20 cellular contexts compared by ENCODE assay signal in genomic region chr14:96564389-96564788, GRCh38.
DNase-seq lines count a peak whose midpoint lies in the region; ATAC-seq, FAIRE-seq and TF ChIP-seq lines count a peak whose summit lies in the region.
"Had no signal": no experiment of that assay in that cellular context is flagged by ENCODE, and none has a peak within 500 bp of the region (broad histone marks: within the 10 kb centered on the region; RNA-seq: fewer than 3 reads in every experiment).

No MANE protein-coding gene starts in this region.

- H2AFZ ChIP-seq in osteoblast (ENCODE audit: low read length) = no peak overlapping the region

- no peaks in the 10 kb centered on the region for H3K27me3 ChIP-seq in osteoblast (ENCODE audit: insufficient read depth, low read length)
- H3K27me3 ChIP-seq: BLaER1 treated with 17β-estradiol and CSF1 and Interleukin-3, amounts not matched to agents 10 nM and 100 nM; vagina had no signal

- H3K9me3 ChIP-seq in osteoblast (ENCODE audit: low read depth, low read length) = no peaks in the 10 kb centered on the region
- H3K9me3 ChIP-seq: BLaER1 treated with 17β-estradiol and CSF1 and Interleukin-3, amounts not matched to agents 10 nM and 100 nM; vagina had no signal

- no peak for ATAC-seq in HG02981 (IDR thresholded peaks at IDR 0.05; ENCODE audit: unreplicated experiment)
- ATAC-seq: esophagus mucosa, T-helper 17 cell had no signal

- H3K4me3 ChIP-seq in choroid plexus epithelial cell (ENCODE audit: low read depth, low read length) (no peak overlapping the region), osteoblast (ENCODE audit: insufficient read depth, low read length) (no peak overlapping the region), lower leg skin (ENCODE audit: low read depth, poor library complexity, severe bottlenecking) (no peak overlapping the region)
- H3K4me3 ChIP-seq: BLaER1 treated with 17β-estradiol and CSF1 and Interleukin-3, amounts not matched to agents 10 nM and 100 nM; vagina had no signal

- H3K79me2 ChIP-seq in osteoblast (ENCODE audit: insufficient read depth, low read length) = no peaks in the 10 kb centered on the region

- intact Hi-C loops in lower leg skin (cut with DNase I; ENCODE audit: low total_unique reads) = no loop called here

- TF ChIP-seq CTCF in D721Med (IDR thresholded peaks at IDR 0.05; ENCODE audit: insufficient read depth, missing control alignments) (peak; percentile 13), LNCAP (IDR thresholded peaks at IDR 0.05) (peak; percentile 49), choroid plexus epithelial cell (conservative IDR thresholded peaks at IDR 0.05; ENCODE audit: low read depth, low read length) (peak; percentile 34), osteoblast (IDR thresholded peaks at IDR 0.05; ENCODE audit: extremely low read depth, low read depth, low read length) (peak; percentile 8), lower leg skin (IDR thresholded peaks at IDR 0.05) (no peak)

- H3K4me1 ChIP-seq in osteoblast (ENCODE audit: insufficient read depth, low read length) = no peaks in the 10 kb centered on the region
- H3K4me1 ChIP-seq: BLaER1 treated with 17β-estradiol and CSF1 and Interleukin-3, amounts not matched to agents 10 nM and 100 nM; vagina had no signal

- peaks cover 25% of the 10 kb centered on the region for H3K36me3 ChIP-seq in osteoblast (ENCODE audit: insufficient read depth, low read length)

- DNase-seq in D721Med (ENCODE audit: insufficient read length, low spot score) = no peak
- DNase-seq in choroid plexus epithelial cell (ENCODE audit: low read depth) = peak; percentile 34
- DNase-seq in osteoblast (ENCODE audit: insufficient read length, low spot score, missing footprints) = no peak
- no peak for DNase-seq in dermis blood vessel endothelial cell
- DNase-seq in lower leg skin (ENCODE audit: low spot score in 2 of 2) = no peak
- DNase-seq: activated CD4-positive, alpha-beta memory T cell treated with anti-CD3 and anti-CD28 coated beads, Interleukin-2, amount 10 ng/mL, durations not matched to agents 7 days and 5 days; activated naive CD4-positive, alpha-beta T cell treated with anti-CD3 and anti-CD28 coated beads, Interleukin-2, amount 50 U/mL, for 16 hours; activated T-cell treated with anti-CD3 and anti-CD28 coated beads, Interleukin-2, amount 50 U/mL, for 24 hours; effector CD4-positive, alpha-beta T cell; immature natural killer cell; NCI-H187 treated with DMSO at 0.1 percent for 48 hours; NCI-H510A treated with DMSO at 0.1 percent for 48 hours; SHP77; substantia nigra; T-helper 17 cell had no signal

- H3K27ac ChIP-seq in osteoblast (ENCODE audit: low read depth, low read length) = no peak overlapping the region
- H3K27ac ChIP-seq: BLaER1 treated with 17β-estradiol and CSF1 and Interleukin-3, amounts not matched to agents 10 nM and 100 nM; vagina had no signal

- FAIRE-seq in D721Med (lab: Jason Lieb, UNC) = no peak

- WGBS in lower leg skin, 2 donors = 90 to 94% methylated on average over 1 of the region's 1 CpG

- peaks cover 7% of the 10 kb centered on the region for H4K20me1 ChIP-seq in osteoblast (ENCODE audit: insufficient read depth, low read length)

- no peak overlapping the region for H3K4me2 ChIP-seq in osteoblast (ENCODE audit: insufficient read depth, low read length)
- H3K4me2 ChIP-seq: BLaER1 treated with 17β-estradiol and CSF1 and Interleukin-3, amounts not matched to agents 10 nM and 100 nM had no signal

- no peak for TF ChIP-seq POLR2A in lower leg skin (IDR thresholded peaks at IDR 0.05)

Comparison
In these comparisons a context has a peak if more than half of its experiments do, and no peak if none do; other contexts are left out.
1. CTCF ChIP-seq: peak in D721Med (single experiment), LNCAP (single experiment), choroid plexus epithelial cell (single experiment) and osteoblast (single experiment); none in lower leg skin (0 of 3).